Comparison of ENCODE assay signal across 1 cellular context in the genomic region with DNA sequence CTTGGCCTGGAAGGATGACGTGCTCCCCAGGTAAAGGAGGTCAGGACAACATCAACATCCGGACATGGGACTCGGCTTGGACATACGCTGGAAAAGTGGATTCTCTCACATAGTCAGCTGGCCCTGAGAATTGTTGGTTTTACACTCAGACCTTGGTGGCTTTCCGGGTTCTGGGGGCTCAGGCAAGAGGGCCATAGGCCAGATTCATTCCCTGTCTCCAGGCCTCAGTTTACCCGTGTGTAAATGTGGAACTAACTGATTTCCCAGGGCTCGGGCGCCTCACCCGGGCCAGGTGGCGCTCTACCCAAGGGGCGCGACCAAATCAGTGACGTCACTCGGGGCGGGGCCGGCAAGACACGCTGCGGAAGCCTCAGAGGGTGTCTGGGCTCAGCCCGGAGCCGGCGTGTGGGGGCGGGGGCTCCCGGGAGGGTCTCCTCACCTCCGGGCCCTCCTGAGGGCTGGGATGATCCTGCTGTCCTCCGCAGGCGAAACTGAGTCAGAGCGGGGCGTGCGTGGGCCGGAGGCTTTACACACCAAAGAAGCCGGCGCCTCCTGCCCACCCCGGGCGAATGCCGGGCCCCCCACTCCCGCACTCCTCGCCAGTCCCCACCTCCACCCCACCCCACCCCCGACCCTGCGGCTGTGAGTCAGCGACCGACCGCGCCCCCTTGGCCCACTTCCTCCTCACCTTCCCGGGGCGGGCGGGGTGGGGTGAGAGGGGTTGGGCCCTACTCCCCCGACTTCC.
TF ChIP-seq lines count a peak whose summit lies in the region.

No MANE protein-coding gene starts in this region.

TF ChIP-seq in HepG2, 621 proteins besides CTCF, POLR2A, EP300 and RAD21 (continues in another document):
- TF ChIP-seq ZNF614 (CRISPR knock-in tag; IDR thresholded peaks at IDR 0.05; ENCODE audit: borderline replicate concordance) (peak; percentile 30; the same call in 1 of the 2 replicates), ZNF441 (CRISPR knock-in tag; IDR thresholded peaks at IDR 0.05; ENCODE audit: borderline replicate concordance) (peak; percentile 44; the same call in 1 of the 2 replicates), ZNF589 (CRISPR knock-in tag; conservative IDR thresholded peaks at IDR 0.05) (no peak), MAFG (CRISPR knock-in tag; IDR thresholded peaks at IDR 0.05) (no peak), REL (CRISPR knock-in tag; conservative IDR thresholded peaks at IDR 0.05) (no peak), ZNF605 (CRISPR knock-in tag; IDR thresholded peaks at IDR 0.05) (peak; percentile 57; the same call in 1 of the 2 replicates), ZNF816 (CRISPR knock-in tag; IDR thresholded peaks at IDR 0.05; ENCODE audit: borderline replicate concordance) (0 out of 2 replicates have a peak, but pooled peaks have one; percentile 40), ZNF138 (CRISPR knock-in tag; IDR thresholded peaks at IDR 0.05; ENCODE audit: low read depth) (peak; percentile 66; the same call in 1 of the 2 replicates), YEATS2 (CRISPR knock-in tag; IDR thresholded peaks at IDR 0.05; ENCODE audit: borderline replicate concordance) (no peak), JUND (CRISPR knock-in tag; IDR thresholded peaks at IDR 0.05) (peak; percentile 78; the same call in 1 of the 2 replicates), POGZ (CRISPR knock-in tag; IDR thresholded peaks at IDR 0.05) (peak; percentile 52; the same call in 1 of the 2 replicates), GFI1 (CRISPR knock-in tag; IDR thresholded peaks at IDR 0.05; ENCODE audit: borderline replicate concordance) (peak; percentile 81), GATA4 (IDR thresholded peaks at IDR 0.05; ENCODE audit: borderline replicate concordance, low read depth) (peak; percentile 17; the same call in 1 of the 2 replicates), ZHX2 (IDR thresholded peaks at IDR 0.05; ENCODE audit: low read depth) (0 out of 2 replicates have a peak, but pooled peaks have one; percentile 14), ZHX2 (CRISPR knock-in tag; IDR thresholded peaks at IDR 0.05; ENCODE audit: borderline replicate concordance) (no peak; the same call in 1 of the 2 replicates), AGO2 (optimal IDR thresholded peaks at IDR 0.05; ENCODE audit: low read depth, low read length) (peak; percentile 47), ZMYM4 (CRISPR knock-in tag; IDR thresholded peaks at IDR 0.05) (0 out of 2 replicates have a peak, but pooled peaks have one; percentile 46), SOX5 (CRISPR knock-in tag; IDR thresholded peaks at IDR 0.05; ENCODE audit: borderline replicate concordance) (no peak), ZEB1 (IDR thresholded peaks at IDR 0.05; ENCODE audit: insufficient replicate concordance, low read depth) (peak; percentile 68), HNF4A (CRISPR knock-in tag; IDR thresholded peaks at IDR 0.05) (peak; percentile 0; the same call in 1 of the 2 replicates), ZNF703 (CRISPR knock-in tag; IDR thresholded peaks at IDR 0.05; ENCODE audit: borderline replicate concordance) (no peak), ZNF619 (CRISPR knock-in tag; IDR thresholded peaks at IDR 0.05) (0 out of 2 replicates have a peak, but pooled peaks have one; percentile 52), RXRB (CRISPR knock-in tag; IDR thresholded peaks at IDR 0.05; ENCODE audit: borderline replicate concordance) (peak; percentile 31; the same call in 1 of the 2 replicates), ZNF746 (CRISPR knock-in tag; IDR thresholded peaks at IDR 0.05) (peak; percentile 9; the same call in 1 of the 2 replicates), TGIF2 (CRISPR knock-in tag; IDR thresholded peaks at IDR 0.05) (peak; percentile 69; the same call in 1 of the 2 replicates), ZNF576 (CRISPR knock-in tag; IDR thresholded peaks at IDR 0.05) (0 out of 2 replicates have a peak, but pooled peaks have one; percentile 52), ATF2 (CRISPR knock-in tag; IDR thresholded peaks at IDR 0.05) (peak; percentile 95), YY1 (IDR thresholded peaks at IDR 0.05; ENCODE audit: insufficient read depth, insufficient replicate concordance, low read depth, low read length) (no peak), ARID2 (CRISPR knock-in tag; IDR thresholded peaks at IDR 0.05; ENCODE audit: borderline replicate concordance) (no peak), CREB1 (IDR thresholded peaks at IDR 0.05) (peak; percentile 99), CREB1 (CRISPR knock-in tag; IDR thresholded peaks at IDR 0.05) (peak; percentile 96), RARG (CRISPR knock-in tag; IDR thresholded peaks at IDR 0.05; ENCODE audit: low read depth) (no peak), NCOR1 (IDR thresholded peaks at IDR 0.05; ENCODE audit: borderline replicate concordance, low read length) (peak; percentile 22; the same call in 1 of the 2 replicates), MIER2 (CRISPR knock-in tag; IDR thresholded peaks at IDR 0.05) (no peak), SOX6 (IDR thresholded peaks at IDR 0.05) (no peak), SOX6 (CRISPR knock-in tag; IDR thresholded peaks at IDR 0.05) (peak; percentile 64; the same call in 1 of the 2 replicates), ZNF550 (CRISPR knock-in tag; IDR thresholded peaks at IDR 0.05; ENCODE audit: borderline replicate concordance) (0 out of 2 replicates have a peak, but pooled peaks have one; percentile 65), ZNF570 (CRISPR knock-in tag; IDR thresholded peaks at IDR 0.05; ENCODE audit: borderline replicate concordance) (no peak), ATM (IDR thresholded peaks at IDR 0.05; ENCODE audit: borderline replicate concordance) (no peak), GATAD1 (CRISPR knock-in tag; IDR thresholded peaks at IDR 0.05) (peak; percentile 52), ZNF235 (CRISPR knock-in tag; IDR thresholded peaks at IDR 0.05; ENCODE audit: borderline replicate concordance) (peak; percentile 66; the same call in 1 of the 2 replicates)
- TF ChIP-seq, protein P1, sequence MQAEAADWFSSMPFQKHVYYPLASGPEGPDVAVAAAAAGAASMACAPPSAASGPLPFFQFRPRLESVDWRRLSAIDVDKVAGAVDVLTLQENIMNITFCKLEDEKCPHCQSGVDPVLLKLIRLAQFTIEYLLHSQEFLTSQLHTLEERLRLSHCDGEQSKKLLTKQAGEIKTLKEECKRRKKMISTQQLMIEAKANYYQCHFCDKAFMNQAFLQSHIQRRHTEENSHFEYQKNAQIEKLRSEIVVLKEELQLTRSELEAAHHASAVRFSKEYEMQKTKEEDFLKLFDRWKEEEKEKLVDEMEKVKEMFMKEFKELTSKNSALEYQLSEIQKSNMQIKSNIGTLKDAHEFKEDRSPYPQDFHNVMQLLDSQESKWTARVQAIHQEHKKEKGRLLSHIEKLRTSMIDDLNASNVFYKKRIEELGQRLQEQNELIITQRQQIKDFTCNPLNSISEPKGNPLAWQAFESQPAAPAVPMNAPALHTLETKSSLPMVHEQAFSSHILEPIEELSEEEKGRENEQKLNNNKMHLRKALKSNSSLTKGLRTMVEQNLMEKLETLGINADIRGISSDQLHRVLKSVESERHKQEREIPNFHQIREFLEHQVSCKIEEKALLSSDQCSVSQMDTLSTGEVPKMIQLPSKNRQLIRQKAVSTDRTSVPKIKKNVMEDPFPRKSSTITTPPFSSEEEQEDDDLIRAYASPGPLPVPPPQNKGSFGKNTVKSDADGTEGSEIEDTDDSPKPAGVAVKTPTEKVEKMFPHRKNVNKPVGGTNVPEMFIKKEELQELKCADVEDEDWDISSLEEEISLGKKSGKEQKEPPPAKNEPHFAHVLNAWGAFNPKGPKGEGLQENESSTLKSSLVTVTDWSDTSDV (CRISPR knock-in tag; IDR thresholded peaks at IDR 0.05): no peak
- TF ChIP-seq, protein P2, sequence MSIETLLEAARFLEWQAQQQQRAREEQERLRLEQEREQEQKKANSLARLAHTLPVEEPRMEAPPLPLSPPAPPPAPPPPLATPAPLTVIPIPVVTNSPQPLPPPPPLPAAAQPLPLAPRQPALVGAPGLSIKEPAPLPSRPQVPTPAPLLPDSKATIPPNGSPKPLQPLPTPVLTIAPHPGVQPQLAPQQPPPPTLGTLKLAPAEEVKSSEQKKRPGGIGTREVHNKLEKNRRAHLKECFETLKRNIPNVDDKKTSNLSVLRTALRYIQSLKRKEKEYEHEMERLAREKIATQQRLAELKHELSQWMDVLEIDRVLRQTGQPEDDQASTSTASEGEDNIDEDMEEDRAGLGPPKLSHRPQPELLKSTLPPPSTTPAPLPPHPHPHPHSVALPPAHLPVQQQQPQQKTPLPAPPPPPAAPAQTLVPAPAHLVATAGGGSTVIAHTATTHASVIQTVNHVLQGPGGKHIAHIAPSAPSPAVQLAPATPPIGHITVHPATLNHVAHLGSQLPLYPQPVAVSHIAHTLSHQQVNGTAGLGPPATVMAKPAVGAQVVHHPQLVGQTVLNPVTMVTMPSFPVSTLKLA (IDR thresholded peaks at IDR 0.05): 0 out of 2 replicates have a peak, but pooled peaks have one; percentile 13
- TF ChIP-seq, protein P3, sequence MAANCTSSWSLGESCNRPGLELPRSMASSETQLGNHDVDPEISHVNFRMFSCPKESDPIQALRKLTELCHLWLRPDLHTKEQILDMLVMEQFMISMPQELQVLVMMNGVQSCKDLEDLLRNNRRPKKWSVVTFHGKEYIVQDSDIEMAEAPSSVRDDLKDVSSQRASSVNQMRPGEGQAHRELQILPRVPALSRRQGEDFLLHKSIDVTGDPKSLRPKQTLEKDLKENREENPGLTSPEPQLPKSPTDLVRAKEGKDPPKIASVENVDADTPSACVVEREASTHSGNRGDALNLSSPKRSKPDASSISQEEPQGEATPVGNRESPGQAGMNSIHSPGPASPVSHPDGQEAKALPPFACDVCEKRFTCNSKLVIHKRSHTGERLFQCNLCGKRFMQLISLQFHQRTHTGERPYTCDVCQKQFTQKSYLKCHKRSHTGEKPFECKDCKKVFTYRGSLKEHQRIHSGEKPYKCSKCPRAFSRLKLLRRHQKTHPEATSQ (CRISPR knock-in tag; IDR thresholded peaks at IDR 0.05; ENCODE audit: borderline replicate concordance): no peak
- TF ChIP-seq, protein P4, sequence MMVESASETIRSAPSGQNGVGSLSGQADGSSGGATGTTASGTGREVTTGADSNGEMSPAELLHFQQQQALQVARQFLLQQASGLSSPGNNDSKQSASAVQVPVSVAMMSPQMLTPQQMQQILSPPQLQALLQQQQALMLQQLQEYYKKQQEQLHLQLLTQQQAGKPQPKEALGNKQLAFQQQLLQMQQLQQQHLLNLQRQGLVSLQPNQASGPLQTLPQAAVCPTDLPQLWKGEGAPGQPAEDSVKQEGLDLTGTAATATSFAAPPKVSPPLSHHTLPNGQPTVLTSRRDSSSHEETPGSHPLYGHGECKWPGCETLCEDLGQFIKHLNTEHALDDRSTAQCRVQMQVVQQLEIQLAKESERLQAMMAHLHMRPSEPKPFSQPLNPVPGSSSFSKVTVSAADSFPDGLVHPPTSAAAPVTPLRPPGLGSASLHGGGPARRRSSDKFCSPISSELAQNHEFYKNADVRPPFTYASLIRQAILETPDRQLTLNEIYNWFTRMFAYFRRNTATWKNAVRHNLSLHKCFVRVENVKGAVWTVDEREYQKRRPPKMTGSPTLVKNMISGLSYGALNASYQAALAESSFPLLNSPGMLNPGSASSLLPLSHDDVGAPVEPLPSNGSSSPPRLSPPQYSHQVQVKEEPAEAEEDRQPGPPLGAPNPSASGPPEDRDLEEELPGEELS (CRISPR knock-in tag; IDR thresholded peaks at IDR 0.05): 0 out of 2 replicates have a peak, but pooled peaks have one; percentile 9
